ENCODE assay signal across 32 cellular contexts in the genomic region with DNA sequence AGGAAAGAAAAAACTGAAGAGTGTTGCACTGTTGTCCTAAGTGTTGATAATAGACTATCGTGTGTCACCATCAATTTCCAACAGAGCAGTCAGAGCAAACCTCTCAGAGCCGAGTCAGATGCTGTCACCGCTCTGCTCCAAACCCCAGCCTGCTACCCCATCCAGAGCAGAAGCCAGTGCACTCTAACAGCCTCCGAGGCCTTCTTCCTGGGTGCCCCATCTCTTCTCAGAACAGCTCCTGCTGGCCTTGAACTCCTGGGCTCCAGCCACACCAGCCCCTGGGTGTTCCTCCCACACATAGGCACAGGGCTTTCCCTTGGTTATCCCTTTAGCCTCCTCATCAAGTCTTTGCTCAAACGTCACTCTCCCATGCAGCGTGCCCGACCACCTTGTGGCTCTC. TPM values are rescaled to one million over a fixed set of nuclear protein-coding genes. Genes with fewer than 3 reads are reported as not detected.
"Had no signal": no experiment of that assay in that cellular context is flagged by ENCODE, and none has a peak within 500 bp of the region (broad histone marks: within the 10 kb centered on the region; RNA-seq: fewer than 3 reads in every experiment).

No MANE protein-coding gene starts in this region.

- DNase-seq: Kasumi-1, KG1, MG63, NCI-H1048, NCI-H1092 treated with DMSO at 0.1 percent for 48 hours, NCI-H1105 treated with DMSO at 0.1 percent for 48 hours, NCI-H1417, NCI-H1436, NCI-H146, NCI-H1694, NCI-H187, NCI-H1930, NCI-H2029 treated with DMSO at 0.1 percent for 48 hours, NCI-H2081 treated with DMSO at 0.1 percent for 48 hours, NCI-H2107, NCI-H2171, NCI-H345, NCI-H446, NCI-H510A treated with DMSO at 0.1 percent for 48 hours, NCI-H524 treated with DMSO at 0.1 percent for 48 hours, NCI-H526 treated with DMSO at 0.1 percent for 48 hours, NCI-H774, PC-9, Peyer's patch, Right ventricle myocardium superior, RPMI8226, SHP77 treated with DMSO at 0.1 percent for 48 hours, SK-N-SH, SW 1271 had no signal

- H3K4me1 ChIP-seq: Peyer's patch, SJSA1 had no signal

- H3K36me3 ChIP-seq: MG63, Peyer's patch, SJSA1 had no signal

- H3K4me2 ChIP-seq: PC-9, SK-N-SH had no signal

- H3K4me3 ChIP-seq: MG63, PC-9, Peyer's patch, SJSA1 had no signal

- H3K9ac ChIP-seq: SK-N-SH had no signal

- H3K9me3 ChIP-seq: MG63, Peyer's patch, SJSA1, SK-N-SH had no signal

- H3K27ac ChIP-seq: PC-9, Peyer's patch, SJSA1 had no signal

- H3K27me3 ChIP-seq: MG63, Peyer's patch had no signal

RNA-seq across cellular contexts. Expression of a gene that starts 21.0 kb away (rescaled TPM):
- total RNA-seq: OCI-LY7, PC-9, Peyer's patch, Right ventricle myocardium superior, SJSA1 had no signal
- polyA plus RNA-seq: SK-N-SH had no signal

RNA-seq across cellular contexts. Expression of a gene that starts 57.5 kb away (rescaled TPM):
- total RNA-seq: NCI-H460, PC-9, SJSA1 had no signal
